Comparison of ENCODE assay signal across 16 cellular contexts in genomic region chr20:18734525-18735189, GRCh38.
"Had no signal": no experiment of that assay in that cellular context is flagged by ENCODE, and none has a peak within 500 bp of the region (broad histone marks: within the 10 kb centered on the region; RNA-seq: fewer than 3 reads in every experiment).

No MANE protein-coding gene starts in this region.

- ATAC-seq: activated CD4-positive, alpha-beta T cell treated with anti-CD3 and anti-CD28 coated beads for 36 hours; activated CD8-positive, alpha-beta memory T cell treated with anti-CD3 and anti-CD28 coated beads, Interleukin-2, amount 10 ng/mL, durations not matched to agents 7 days and 5 days; left lobe of liver; naive thymus-derived CD4-positive, alpha-beta T cell; pancreas; stimulated activated memory B cell treated with anti-CD40 and anti-IgM and Interleukin-4, amounts not matched to agents 10 μg/mL and 1 μg/mL and 100 μg/mL, for 72 hours had no signal

- H3K36me3 ChIP-seq: cardiac muscle cell, pancreas, WERI-Rb-1 had no signal

- H3K4me1 ChIP-seq: pancreas had no signal

- H3K27me3 ChIP-seq: cardiac muscle cell, dorsolateral prefrontal cortex, pancreas had no signal

- DNase-seq: activated CD4-positive, alpha-beta memory T cell treated with anti-CD3 and anti-CD28 coated beads for 36 hours; activated CD4-positive, alpha-beta T cell treated with anti-CD3 and anti-CD28 coated beads for 36 hours; activated CD8-positive, alpha-beta memory T cell treated with anti-CD3 and anti-CD28 coated beads, Interleukin-2, amount 10 ng/mL, durations not matched to agents 7 days and 5 days; activated naive CD4-positive, alpha-beta T cell treated with anti-CD3 and anti-CD28 coated beads, Interleukin-2, amount 10 ng/mL, durations not matched to agents 7 days and 5 days; activated T-cell treated with anti-CD3 and anti-CD28 coated beads, Interleukin-2, amount 50 U/mL, for 1 hour; dorsolateral prefrontal cortex; endodermal cell; midbrain; naive thymus-derived CD4-positive, alpha-beta T cell; pancreas; stimulated activated CD4-positive, alpha-beta T cell treated with anti-CD3 and anti-CD28 coated beads, Interleukin-2, amount 100 ng/mL, for 48 hours; WERI-Rb-1 had no signal

- H3K27ac ChIP-seq: cardiac muscle cell, dorsolateral prefrontal cortex, pancreas, WERI-Rb-1 had no signal

- H3K4me3 ChIP-seq: cardiac muscle cell, dorsolateral prefrontal cortex, pancreas had no signal

- FAIRE-seq: keratinocyte, pancreas had no signal

- H3K9me3 ChIP-seq: pancreas had no signal
